In genomic region chr2:211070547-211070946, GRCh38 we compare ENCODE assay signal across 22 cellular contexts.
A peak's percentile ranks its signal among the peaks of the same experiment; 100 is the strongest.
DNase-seq lines count a peak whose midpoint lies in the region; ATAC-seq, FAIRE-seq and TF ChIP-seq lines count a peak whose summit lies in the region.
"Had no signal": no experiment of that assay in that cellular context is flagged by ENCODE, and none has a peak within 500 bp of the region (broad histone marks: within the 10 kb centered on the region; RNA-seq: fewer than 3 reads in every experiment).

No MANE protein-coding gene starts in this region.

- DNase-seq in NOMO-1 treated with DMSO at 0.1 percent for 48 hours (lab: John Stamatoyannopoulos, UW; ENCODE audit: unreplicated experiment): peak; percentile 14
- DNase-seq in NOMO-1 treated with dmso at 0.1 percent for 144 hours (lab: John Stamatoyannopoulos, UW; ENCODE audit: unreplicated experiment): no peak
- peak; percentile 84 for DNase-seq in MV-4-11 (lab: John Stamatoyannopoulos, UW)
- no peak for DNase-seq in GM12878 (ENCODE audit: low read depth, low spot score)
- no peak for DNase-seq in activated naive CD4-positive, alpha-beta T cell treated with anti-CD3 and anti-CD28 coated beads, Interleukin-2, amount 50 U/mL, for 16 hours
- no peak for DNase-seq in T-helper 1 cell
- no peak for DNase-seq in neural progenitor cell (ENCODE audit: low spot score)
- DNase-seq: AML-193; Caco-2; CD4-positive, alpha-beta T cell; DMS153; DMS79; GDM1; HCEC 1CT had no signal

- no peaks in the 10 kb centered on the region for H3K9me3 ChIP-seq in GM12878 (replicated peaks; ENCODE audit: control insufficient read depth, insufficient read depth, low read length)
- H3K9me3 ChIP-seq in neural progenitor cell (ENCODE audit: low read depth): no peaks in the 10 kb centered on the region
- H3K9me3 ChIP-seq: A549, Caco-2 had no signal

- H3K27me3 ChIP-seq in GM12878 (replicated peaks in 1 of 2; ENCODE audit: control insufficient read depth in 2 of 2, insufficient read depth in 2 of 2, low read length in 1 of 2) (no peaks in the 10 kb centered on the region), neural progenitor cell (no peaks in the 10 kb centered on the region)

- H4K20me1 ChIP-seq in GM12878 (ENCODE audit: control insufficient read depth, insufficient read depth) (no peaks in the 10 kb centered on the region), neural progenitor cell (ENCODE audit: low read depth) (no peaks in the 10 kb centered on the region)

- no peak overlapping the region for H3K27ac ChIP-seq in GM12878 (ENCODE audit: control insufficient read depth, insufficient read depth)
- no peak overlapping the region for H3K27ac ChIP-seq in neural progenitor cell
- H3K27ac ChIP-seq: 22Rv1, A549, C4-2B had no signal

- H3K79me2 ChIP-seq in GM12878 (ENCODE audit: control insufficient read depth, insufficient read depth, low read length): no peaks in the 10 kb centered on the region
- no peaks in the 10 kb centered on the region for H3K79me2 ChIP-seq in neural progenitor cell (ENCODE audit: low read depth)

- TF ChIP-seq POLR2A in GM12878 (IDR thresholded peaks at IDR 0.05; ENCODE audit: low read depth, low read length): no peak

- H3K4me1 Mint-ChIP-seq in neural progenitor cell: no peaks in the 10 kb centered on the region
- H3K4me1 Mint-ChIP-seq: IgD-negative memory B cell had no signal

- H3K27me3 Mint-ChIP-seq in neural progenitor cell (ENCODE audit: insufficient read depth, low read depth): peaks cover 2% of the 10 kb centered on the region
- H3K27me3 Mint-ChIP-seq: CD4-positive, alpha-beta T cell; IgD-negative memory B cell had no signal

- H3K4me2 ChIP-seq in GM12878 (ENCODE audit: control insufficient read depth, insufficient read depth) (no peak overlapping the region), neural progenitor cell (no peak overlapping the region)
- H3K4me2 ChIP-seq: A549, GM23338 had no signal

- SMC1A ChIA-PET in GM12878 (lab: Charles Lee; ENCODE audit: uncharacterized antibody, unreplicated experiment): interaction anchor here (1.2 to 1.4 kb wide), 2 partner anchors 9 to 26 kb away, joined by 3 to 5 read pairs; no protein-coding TSS in a partner anchor

- H3K4me3 Mint-ChIP-seq in neural progenitor cell: no peak overlapping the region
- H3K4me3 Mint-ChIP-seq: CD4-positive, alpha-beta T cell; GM23338; IgD-negative memory B cell had no signal

- TF ChIP-seq CTCF in GM12878 (IDR thresholded peaks at IDR 0.05 in 2 of 3, conservative IDR thresholded peaks at IDR 0.05 in 1 of 3; ENCODE audit: control insufficient read depth in 2 of 3, extremely low read depth in 1 of 3, insufficient read depth in 1 of 3, low read depth in 3 of 3, low read length in 3 of 3) (no peak), neural progenitor cell (IDR thresholded peaks at IDR 0.05) (no peak)

- H3K9ac ChIP-seq in GM12878 (ENCODE audit: control insufficient read depth, insufficient read depth, low read length): no peak overlapping the region
- H3K9ac ChIP-seq in neural progenitor cell: no peak overlapping the region

- H3K27ac Mint-ChIP-seq in neural progenitor cell: no peak overlapping the region
- H3K27ac Mint-ChIP-seq: CD4-positive, alpha-beta T cell; GM23338; IgD-negative memory B cell had no signal

- H3K36me3 ChIP-seq in GM12878 (ENCODE audit: control insufficient read depth in 2 of 2, insufficient read depth in 2 of 2, low read length in 1 of 2): no peaks in the 10 kb centered on the region
- no peaks in the 10 kb centered on the region for H3K36me3 ChIP-seq in neural progenitor cell

- no peaks in the 10 kb centered on the region for H3K36me3 Mint-ChIP-seq in neural progenitor cell
- H3K36me3 Mint-ChIP-seq: IgD-negative memory B cell had no signal

- TF ChIP-seq EP300 in GM12878 (IDR thresholded peaks at IDR 0.05; ENCODE audit: borderline replicate concordance in 1 of 2, control insufficient read depth in 1 of 2, low read depth in 2 of 2, low read length in 2 of 2): no peak

- in situ Hi-C loops in GM12878 (cut with MboI): no loop called here

- BruUV-seq in GM12878 (replicated peaks; lab: Mats Ljungman, UMichigan): no TSS peak

- no peaks in the 10 kb centered on the region for H3K4me1 ChIP-seq in GM12878 (ENCODE audit: control insufficient read depth, insufficient read depth, low read length)
- H3K4me1 ChIP-seq in neural progenitor cell: no peaks in the 10 kb centered on the region
- H3K4me1 ChIP-seq: A549, Caco-2 had no signal

- H2AFZ ChIP-seq in GM12878 (ENCODE audit: control insufficient read depth, low read depth, low read length) (no peak overlapping the region), neural progenitor cell (replicated peaks) (no peak overlapping the region)
- H2AFZ ChIP-seq: GM23338 had no signal

- RAD21 ChIA-PET in GM12878 (lab: Charles Lee; ENCODE audit: unreplicated experiment): no interaction called here

- no peak overlapping the region for H3K4me3 ChIP-seq in GM12878
- no peak overlapping the region for H3K4me3 ChIP-seq in neural progenitor cell
- H3K4me3 ChIP-seq: A549, GM23338 had no signal

- intact Hi-C loops in GM12878 (cut with micrococcal nuclease; ENCODE audit: unreplicated experiment): no loop called here

- no peak for TF ChIP-seq RAD21 in GM12878 (IDR thresholded peaks at IDR 0.05; ENCODE audit: insufficient read depth, low read depth, low read length)

- 10% methylated on average over 3 of the region's 3 CpGs for WGBS in GM12878 (ENCODE audit: insufficient coverage, insufficient replicate concordance, low lambda C conversion rate, missing lambda C conversion rate)

- POLR2A ChIA-PET in GM12878 (lab: Charles Lee): no interaction called here

- H3K9me3 Mint-ChIP-seq in neural progenitor cell: no peaks in the 10 kb centered on the region
- H3K9me3 Mint-ChIP-seq: CD4-positive, alpha-beta T cell; GM23338; IgD-negative memory B cell had no signal

- peak; percentile 51 for ATAC-seq in HG03571 (IDR thresholded peaks at IDR 0.05; ENCODE audit: unreplicated experiment)
- ATAC-seq in GM12878: peak; percentile 32; the same call in 2 of the 3 replicates
- ATAC-seq: A549, GM23338, HepG2 had no signal

- CTCF ChIA-PET in GM12878 (lab: Yijun Ruan, JAX): interaction anchor here (1.7 to 3.1 kb wide), 2 partner anchors 12 to 18 kb away, joined by 4 to 12 read pairs; no protein-coding TSS in a partner anchor

- FAIRE-seq in GM12878 (lab: Jason Lieb, UNC): no peak
- FAIRE-seq: A549, H54, HepG2 had no signal

- no peaks in the 10 kb centered on the region for H3F3A ChIP-seq in neural progenitor cell (ENCODE audit: low read depth)

TF ChIP-seq in GM12878, 131 proteins besides CTCF, POLR2A, EP300 and RAD21:
- TF ChIP-seq ATF7 (IDR thresholded peaks at IDR 0.05; ENCODE audit: low read depth): no peak
- no peak for TF ChIP-seq E2F4 (IDR thresholded peaks at IDR 0.05; ENCODE audit: low read depth, low read length)
- no peak for TF ChIP-seq CREB1 (IDR thresholded peaks at IDR 0.05; ENCODE audit: low read depth)

Comparison
In these comparisons a context has a peak if more than half of its experiments do, and no peak if none do; other contexts are left out.
1. DNase-seq: peak in NOMO-1 treated with DMSO at 0.1 percent for 48 hours (single experiment) and MV-4-11 (single experiment); none in NOMO-1 treated with dmso at 0.1 percent for 144 hours (single experiment), GM12878 (single experiment), activated naive CD4-positive, alpha-beta T cell treated with anti-CD3 and anti-CD28 coated beads, Interleukin-2, amount 50 U/mL, for 16 hours (single experiment), T-helper 1 cell (0 of 5) and neural progenitor cell (single experiment).